ENCODE assay signal across 11 cellular contexts in the genomic region with DNA sequence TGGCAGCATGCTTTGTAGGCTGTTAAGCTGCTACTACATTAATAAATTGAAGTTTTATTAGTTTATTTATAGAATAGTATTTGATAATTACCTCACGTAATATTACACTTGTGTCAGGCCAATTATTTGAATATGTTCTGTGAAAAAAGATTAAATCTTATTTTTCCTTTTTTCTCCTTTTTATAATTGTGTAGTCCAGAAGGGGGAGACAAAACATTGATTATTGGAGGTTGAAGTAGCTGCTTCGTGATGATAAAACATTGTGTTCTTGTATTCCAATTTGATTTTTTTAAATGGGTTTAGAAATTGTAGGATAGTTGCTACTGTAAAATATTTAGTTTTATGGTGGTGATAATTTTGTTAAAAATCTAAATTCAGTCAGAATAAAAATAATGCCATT.
A peak's percentile ranks its signal among the peaks of the same experiment; 100 is the strongest.
DNase-seq lines count a peak whose midpoint lies in the region; ATAC-seq and TF ChIP-seq lines count a peak whose summit lies in the region.
"Had no signal": no experiment of that assay in that cellular context is flagged by ENCODE, and none has a peak within 500 bp of the region (broad histone marks: within the 10 kb centered on the region; RNA-seq: fewer than 3 reads in every experiment).

No MANE protein-coding gene starts in this region.

- H4K20me1 ChIP-seq in SK-N-SH (ENCODE audit: insufficient read depth): no peaks in the 10 kb centered on the region

- no peaks in the 10 kb centered on the region for H3K4me1 ChIP-seq in SK-N-SH (ENCODE audit: control insufficient read depth in 1 of 2, insufficient read depth in 2 of 2, low read depth in 1 of 2, low read length in 1 of 2)
- no peaks in the 10 kb centered on the region for H3K4me1 ChIP-seq in tibial nerve
- H3K4me1 ChIP-seq: SJCRH30 had no signal

- POLR2A ChIA-PET in SK-N-SH (lab: Yijun Ruan, JAX): no interaction called here

- no peak for TF ChIP-seq EP300 in SK-N-SH (IDR thresholded peaks at IDR 0.05; ENCODE audit: borderline replicate concordance in 1 of 2, low read depth in 1 of 2, low read length in 1 of 2)
- TF ChIP-seq EP300 in tibial nerve (IDR thresholded peaks at IDR 0.05): no peak

- TF ChIP-seq RAD21 in SK-N-SH (IDR thresholded peaks at IDR 0.05; ENCODE audit: low read length): peak; percentile 73

- H2AFZ ChIP-seq in SK-N-SH (ENCODE audit: low read depth): no peak overlapping the region

- DNase-seq in SK-N-SH (peak; percentile 20), NCI-H446 (lab: John Stamatoyannopoulos, UW) (peak; percentile 2 to 9), erythroblast (lab: John Stamatoyannopoulos, UW) (peak; percentile 23 to 33), tibial nerve (ENCODE audit: low spot score in 2 of 2) (no peak), COLO668 (lab: John Stamatoyannopoulos, UW; ENCODE audit: unreplicated experiment) (no peak)
- no peak for DNase-seq in stimulated activated naive CD8-positive, alpha-beta T cell treated with anti-CD3 and anti-CD28 coated beads, Interleukin-15, amount 100 ng/mL, for 72 hours
- DNase-seq: anterior cingulate cortex had no signal

- TF ChIP-seq POLR2A in erythroblast (IDR thresholded peaks at IDR 0.05; ENCODE audit: low read length): no peak
- no peak for TF ChIP-seq POLR2A in tibial nerve (IDR thresholded peaks at IDR 0.05)

- no peak overlapping the region for H3K27ac Mint-ChIP-seq in stimulated activated naive CD8-positive, alpha-beta T cell treated with anti-CD3 and anti-CD28 coated beads, Interleukin-15, amount 100 ng/mL, for 72 hours
- H3K27ac Mint-ChIP-seq: naive thymus-derived CD8-positive, alpha-beta T cell had no signal

- H3K27me3 Mint-ChIP-seq in stimulated activated naive CD8-positive, alpha-beta T cell treated with anti-CD3 and anti-CD28 coated beads, Interleukin-15, amount 100 ng/mL, for 72 hours: no peaks in the 10 kb centered on the region
- H3K27me3 Mint-ChIP-seq: naive thymus-derived CD8-positive, alpha-beta T cell had no signal

- H3K4me3 Mint-ChIP-seq in stimulated activated naive CD8-positive, alpha-beta T cell treated with anti-CD3 and anti-CD28 coated beads, Interleukin-15, amount 100 ng/mL, for 72 hours: no peak overlapping the region
- H3K4me3 Mint-ChIP-seq: naive thymus-derived CD8-positive, alpha-beta T cell had no signal

- H3K4me3 ChIP-seq in SK-N-SH (ENCODE audit: low read depth in 2 of 2, low read length in 1 of 2): no peak overlapping the region
- no peak overlapping the region for H3K4me3 ChIP-seq in tibial nerve
- H3K4me3 ChIP-seq: SJCRH30 had no signal

- no peak overlapping the region for H3K27ac ChIP-seq in SK-N-SH (ENCODE audit: low read depth in 2 of 2, low read length in 1 of 2)
- H3K27ac ChIP-seq in tibial nerve: no peak overlapping the region
- H3K27ac ChIP-seq: SJCRH30 had no signal

- no peak overlapping the region for H3K4me2 ChIP-seq in SK-N-SH

- ATAC-seq in SK-N-SH treated with all-trans-retinoic acid at 6 μM for 48 hours: no peak
- ATAC-seq in stimulated activated naive CD8-positive, alpha-beta T cell treated with anti-CD3 and anti-CD28 coated beads, Interleukin-15, amount 100 ng/mL, for 72 hours: no peak
- ATAC-seq in GM19324 (IDR thresholded peaks at IDR 0.05; ENCODE audit: low FRiP score, unreplicated experiment): no peak
- ATAC-seq: naive thymus-derived CD8-positive, alpha-beta T cell had no signal

- 7% methylated on average over 2 of the region's 2 CpGs for WGBS in SK-N-SH (ENCODE audit: low lambda C conversion rate)
- 20 to 28% methylated on average over 2 of the region's 2 CpGs for WGBS in tibial nerve, 2 donors

- no peaks in the 10 kb centered on the region for H3K79me2 ChIP-seq in SK-N-SH (ENCODE audit: insufficient read depth)

- H3K9me3 Mint-ChIP-seq in stimulated activated naive CD8-positive, alpha-beta T cell treated with anti-CD3 and anti-CD28 coated beads, Interleukin-15, amount 100 ng/mL, for 72 hours: no peaks in the 10 kb centered on the region
- H3K9me3 Mint-ChIP-seq: naive thymus-derived CD8-positive, alpha-beta T cell had no signal

- CTCF ChIA-PET in SK-N-SH (lab: Yijun Ruan, JAX): interaction anchor here (0.6 to 1.6 kb wide), 10 partner anchors 8 to 397 kb away, joined by 3 to 10 read pairs (median 3); no protein-coding TSS in a partner anchor

- no peaks in the 10 kb centered on the region for H3K9me3 ChIP-seq in SK-N-SH
- no peaks in the 10 kb centered on the region for H3K9me3 ChIP-seq in tibial nerve
- H3K9me3 ChIP-seq: SJCRH30 had no signal

- H3K9me2 ChIP-seq in SK-N-SH: no peaks in the 10 kb centered on the region

- H3K9ac ChIP-seq in SK-N-SH: no peak overlapping the region

- H3K4me1 Mint-ChIP-seq in stimulated activated naive CD8-positive, alpha-beta T cell treated with anti-CD3 and anti-CD28 coated beads, Interleukin-15, amount 100 ng/mL, for 72 hours: no peaks in the 10 kb centered on the region

- peak; percentile 72 for TF ChIP-seq CTCF in SK-N-SH (IDR thresholded peaks at IDR 0.05)
- TF ChIP-seq CTCF in tibial nerve (IDR thresholded peaks at IDR 0.05): peak in 4 of 5 experiments; percentile 20 to 30 (median 26)

- H3K27me3 ChIP-seq in SK-N-SH (ENCODE audit: insufficient read depth) (no peaks in the 10 kb centered on the region), tibial nerve (peaks cover 0 to 5% of the 10 kb centered on the region in 2 donors)
- H3K27me3 ChIP-seq: SJCRH30 had no signal

- H3K36me3 ChIP-seq in SK-N-SH (replicated peaks in 1 of 2; ENCODE audit: control insufficient read depth in 1 of 2, insufficient read depth in 2 of 2, low read length in 1 of 2) (no peaks in the 10 kb centered on the region), tibial nerve (no peaks in the 10 kb centered on the region)
- H3K36me3 ChIP-seq: SJCRH30 had no signal

- no peaks in the 10 kb centered on the region for H3F3A ChIP-seq in SK-N-SH (replicated peaks; ENCODE audit: insufficient read depth)

TF ChIP-seq in SK-N-SH, 30 proteins besides CTCF, POLR2A, EP300 and RAD21:
- TF ChIP-seq SMC3 (IDR thresholded peaks at IDR 0.05; ENCODE audit: low read depth, low read length): peak; percentile 45
- TF ChIP-seq TCF12 (IDR thresholded peaks at IDR 0.05): no peak

TF ChIP-seq in SK-N-SH treated with all-trans-retinoic acid at 6 μM for 48 hours, 23 proteins besides CTCF, POLR2A, EP300 and RAD21:
- TF ChIP-seq BACH2 (CRISPR knock-in tag; IDR thresholded peaks at IDR 0.05; ENCODE audit: borderline replicate concordance): no peak
- no peak for TF ChIP-seq GLIS3 (CRISPR knock-in tag; IDR thresholded peaks at IDR 0.05)
- no peak for TF ChIP-seq ZFP30 (CRISPR knock-in tag; IDR thresholded peaks at IDR 0.05)

Comparison
In these comparisons a context has a peak if more than half of its experiments do, and no peak if none do; other contexts are left out.
1. DNase-seq: peak in SK-N-SH (single experiment), NCI-H446 (2 of 2) and erythroblast (2 of 2); none in tibial nerve (0 of 2), COLO668 (single experiment) and stimulated activated naive CD8-positive, alpha-beta T cell treated with anti-CD3 and anti-CD28 coated beads, Interleukin-15, amount 100 ng/mL, for 72 hours (0 of 2).